In the genomic region with DNA sequence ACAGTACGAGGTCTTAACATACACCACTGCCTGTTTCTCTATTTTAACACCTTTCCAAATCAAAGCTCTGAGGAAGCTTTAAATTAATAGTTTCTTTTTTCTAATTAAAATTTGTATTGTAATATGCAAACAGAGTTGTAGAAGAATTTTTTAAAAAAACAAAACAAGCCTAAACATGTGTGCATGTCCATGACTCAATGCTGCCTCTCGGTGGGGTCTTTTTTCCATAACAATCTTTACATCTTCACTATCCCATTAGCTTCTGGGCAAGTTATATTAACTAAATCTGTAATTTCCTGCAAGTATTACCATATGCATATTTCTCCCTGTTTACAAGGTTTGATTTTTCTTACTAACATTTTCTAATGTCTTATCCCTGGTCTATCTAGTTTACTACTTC, we compare ENCODE assay signal across 13 cellular contexts.
DNase-seq lines count a peak whose midpoint lies in the region; TF ChIP-seq lines count a peak whose summit lies in the region.
"Had no signal": no experiment of that assay in that cellular context is flagged by ENCODE, and none has a peak within 500 bp of the region (broad histone marks: within the 10 kb centered on the region; RNA-seq: fewer than 3 reads in every experiment).

No MANE protein-coding gene starts in this region.

- CTCF ChIA-PET in MCF 10A (lab: Yijun Ruan, JAX): interaction anchor here (0.6 to 2.9 kb wide), 14 partner anchors 11 to 676 kb away, joined by 3 to 41 read pairs (median 4); no protein-coding TSS in a partner anchor

- H3K4me3 ChIP-seq in breast epithelium (no peak overlapping the region), OCI-LY3 (ENCODE audit: low read length) (no peak overlapping the region), fibroblast of lung (replicated peaks in 1 of 4; ENCODE audit: control extremely low read depth in 1 of 4, insufficient read depth in 1 of 4, low read depth in 3 of 4, low read length in 4 of 4) (no peak overlapping the region)
- H3K4me3 ChIP-seq: thoracic aorta had no signal

- no peaks in the 10 kb centered on the region for H3K36me3 ChIP-seq in breast epithelium
- H3K36me3 ChIP-seq in OCI-LY3 (replicated peaks; ENCODE audit: low read depth, low read length): no peaks in the 10 kb centered on the region
- no peaks in the 10 kb centered on the region for H3K36me3 ChIP-seq in fibroblast of lung (ENCODE audit: control insufficient read depth, insufficient read depth, low read length)
- H3K36me3 ChIP-seq: BE2C, thoracic aorta had no signal

- intact Hi-C loops in MCF 10A (cut with micrococcal nuclease) (loop anchor here (5.0 kb wide), 2 partner anchors 619 to 1064 kb away; a partner anchor contains a TSS), breast epithelium (cut with DNase I; ENCODE audit: low total_unique reads) (no loop called here)

- H3K9me3 ChIP-seq in breast epithelium (no peaks in the 10 kb centered on the region), OCI-LY3 (ENCODE audit: insufficient read depth, low read length) (no peaks in the 10 kb centered on the region), fibroblast of lung (ENCODE audit: control insufficient read depth, insufficient read depth, low read depth, low read length) (no peaks in the 10 kb centered on the region)
- H3K9me3 ChIP-seq: BE2C, thoracic aorta had no signal

- H3K4me3 Mint-ChIP-seq in MCF 10A (ENCODE audit: unreplicated experiment): no peak overlapping the region
- H3K4me3 Mint-ChIP-seq: T-cell had no signal

- POLR2A ChIA-PET in MCF 10A (lab: Yijun Ruan, JAX): interaction anchor here (0.6 kb wide), 1 partner anchor 17 kb away, joined by 3 read pairs; no protein-coding TSS in a partner anchor

- H3K4me1 ChIP-seq in breast epithelium: no peaks in the 10 kb centered on the region
- H3K4me1 ChIP-seq in OCI-LY3 (ENCODE audit: low read length): peaks cover 3% of the 10 kb centered on the region; the same call in 1 of the 2 replicates
- no peaks in the 10 kb centered on the region for H3K4me1 ChIP-seq in fibroblast of lung (ENCODE audit: control insufficient read depth, extremely low read depth, insufficient read depth, low read length)
- H3K4me1 ChIP-seq: BE2C, parathyroid adenoma had no signal

- no peak for TF ChIP-seq POLR2A in breast epithelium (IDR thresholded peaks at IDR 0.05)

- BruUV-seq in MCF 10A (replicated peaks; lab: Mats Ljungman, UMichigan): no TSS peak

- H3K9ac ChIP-seq in OCI-LY3 (ENCODE audit: low read length): no peak overlapping the region
- H3K9ac ChIP-seq in fibroblast of lung (ENCODE audit: insufficient read depth, low read length): no peak overlapping the region
- H3K9ac ChIP-seq: parathyroid adenoma had no signal

- TF ChIP-seq CTCF in MCF 10A (IDR thresholded peaks at IDR 0.05; ENCODE audit: unreplicated experiment): no peak
- no peak for TF ChIP-seq CTCF in breast epithelium (IDR thresholded peaks at IDR 0.05)
- peak; percentile 41; the same call in 1 of the 2 replicates for TF ChIP-seq CTCF in OCI-LY3 (IDR thresholded peaks at IDR 0.05; ENCODE audit: low read depth, low read length)
- peak; percentile 15 to 26 for TF ChIP-seq CTCF in fibroblast of lung (conservative IDR thresholded peaks at IDR 0.05 in 1 of 2, IDR thresholded peaks at IDR 0.05 in 1 of 2; ENCODE audit: low read depth in 1 of 2, low read length in 2 of 2)

- H3K79me2 ChIP-seq in OCI-LY3 (ENCODE audit: low read length): no peaks in the 10 kb centered on the region
- no peaks in the 10 kb centered on the region for H3K79me2 ChIP-seq in fibroblast of lung (ENCODE audit: control insufficient read depth, insufficient read depth, low read length)
- H3K79me2 ChIP-seq: parathyroid adenoma had no signal

- H3K4me1 Mint-ChIP-seq in MCF 10A (ENCODE audit: insufficient read depth, unreplicated experiment): no peaks in the 10 kb centered on the region
- H3K4me1 Mint-ChIP-seq: T-cell had no signal

- H3K4me2 ChIP-seq in OCI-LY3 (ENCODE audit: low read length) (no peak overlapping the region), fibroblast of lung (ENCODE audit: extremely low read depth, insufficient read depth, low read length) (no peak overlapping the region)

- peaks cover 7% of the 10 kb centered on the region for H3K36me3 Mint-ChIP-seq in MCF 10A (ENCODE audit: insufficient read depth, unreplicated experiment)
- H3K36me3 Mint-ChIP-seq: T-cell had no signal

- H2AFZ ChIP-seq in OCI-LY3 (ENCODE audit: low read depth, low read length) (no peak overlapping the region), fibroblast of lung (ENCODE audit: low read length) (no peak overlapping the region)
- H2AFZ ChIP-seq: parathyroid adenoma had no signal

- peak overlapping the region; percentile 12 for H3K27ac Mint-ChIP-seq in MCF 10A (ENCODE audit: low read depth, unreplicated experiment)
- H3K27ac Mint-ChIP-seq: T-cell had no signal

- H4K20me1 ChIP-seq in OCI-LY3 (ENCODE audit: insufficient read depth, low read length) (no peaks in the 10 kb centered on the region), fibroblast of lung (ENCODE audit: control insufficient read depth, extremely low read depth, insufficient read depth, low read length) (no peaks in the 10 kb centered on the region)

- no peak overlapping the region for H3K27ac ChIP-seq in breast epithelium
- no peak overlapping the region for H3K27ac ChIP-seq in OCI-LY3 (ENCODE audit: low read length)
- H3K27ac ChIP-seq in fibroblast of lung (ENCODE audit: insufficient read depth, low read length): no peak overlapping the region
- H3K27ac ChIP-seq: parathyroid adenoma, thoracic aorta had no signal

- no peaks in the 10 kb centered on the region for H3K9me3 Mint-ChIP-seq in MCF 10A (ENCODE audit: unreplicated experiment)

- DNase-seq in MCF 10A (ENCODE audit: unreplicated experiment): no peak
- DNase-seq in breast epithelium (ENCODE audit: low spot score in 2 of 2): no peak
- peak; percentile 23 to 63 for DNase-seq in fibroblast of lung (ENCODE audit: low read depth in 2 of 2)
- DNase-seq in midbrain (lab: John Stamatoyannopoulos, UW): no peak
- no peak for DNase-seq in HUDEP-2 (lab: John Stamatoyannopoulos, UW; ENCODE audit: unreplicated experiment in 76 of 76)
- no peak for DNase-seq in hypothalamus (lab: John Stamatoyannopoulos, UW)
- no peak for DNase-seq in HPDE6-E6E7 (ENCODE audit: extremely low spot score)
- DNase-seq: BE2C, erythroblast, T-cell had no signal

- no peaks in the 10 kb centered on the region for H3K27me3 ChIP-seq in breast epithelium
- H3K27me3 ChIP-seq in OCI-LY3 (ENCODE audit: low read depth, low read length): no peaks in the 10 kb centered on the region
- no peaks in the 10 kb centered on the region for H3K27me3 ChIP-seq in fibroblast of lung (ENCODE audit: control insufficient read depth, insufficient read depth, low read length)
- H3K27me3 ChIP-seq: BE2C had no signal

- no peaks in the 10 kb centered on the region for H3K27me3 Mint-ChIP-seq in MCF 10A (ENCODE audit: insufficient read depth, unreplicated experiment)
- H3K27me3 Mint-ChIP-seq: T-cell had no signal

Comparison
In these comparisons a context has a peak if more than half of its experiments do, and no peak if none do; other contexts are left out.
1. DNase-seq: peak in fibroblast of lung (2 of 2); none in MCF 10A (single experiment), breast epithelium (0 of 2), midbrain (single experiment), HUDEP-2 (0 of 76), hypothalamus (0 of 51) and HPDE6-E6E7 (single experiment).
2. CTCF ChIP-seq: peak in OCI-LY3 (single experiment) and fibroblast of lung (2 of 2); none in MCF 10A (single experiment) and breast epithelium (0 of 3).